In genomic region chr12:124368421-124369032, GRCh38 we compare ENCODE assay signal across 12 cellular contexts.
DNase-seq lines count a peak whose midpoint lies in the region; ATAC-seq and TF ChIP-seq lines count a peak whose summit lies in the region.
"Had no signal": no experiment of that assay in that cellular context is flagged by ENCODE, and none has a peak within 500 bp of the region (broad histone marks: within the 10 kb centered on the region; RNA-seq: fewer than 3 reads in every experiment).

No MANE protein-coding gene starts in this region.

- H3K27ac Mint-ChIP-seq in activated T-cell treated with anti-CD3 and anti-CD28 coated beads, Interleukin-2, amount 50 U/mL, for 72 hours = peak overlapping the region; percentile 73

- H3K4me3 ChIP-seq in colonic mucosa (no peak overlapping the region), muscle layer of duodenum (ENCODE audit: low read depth in 1 of 2, low read length in 2 of 2) (peak overlapping the region in 1 of 2 donors; percentile 10), tibial artery (no peak overlapping the region)

- H3K9ac ChIP-seq in colonic mucosa (ENCODE audit: low read depth in 2 of 2, low read length in 2 of 2) = peak overlapping the region in 1 of 2 donors; percentile 46

- H3K36me3 Mint-ChIP-seq in activated T-cell treated with anti-CD3 and anti-CD28 coated beads, Interleukin-2, amount 50 U/mL, for 72 hours (ENCODE audit: insufficient read depth in 2 of 2) = no peaks in the 10 kb centered on the region
- H3K36me3 Mint-ChIP-seq in activated T-cell treated with anti-CD3 and anti-CD28 coated beads, Interleukin-2, amount 50 U/mL, for 4 hours (ENCODE audit: insufficient read depth) = no peaks in the 10 kb centered on the region

- no peaks in the 10 kb centered on the region for H3K4me1 Mint-ChIP-seq in activated T-cell treated with anti-CD3 and anti-CD28 coated beads, Interleukin-2, amount 50 U/mL, for 72 hours (ENCODE audit: low read depth)
- H3K4me1 Mint-ChIP-seq in activated T-cell treated with anti-CD3 and anti-CD28 coated beads, Interleukin-2, amount 50 U/mL, for 4 hours (ENCODE audit: low read depth) = no peaks in the 10 kb centered on the region

- H3K27ac ChIP-seq in colonic mucosa (peak overlapping the region; percentile 78), muscle layer of duodenum (ENCODE audit: low read length) (peak overlapping the region; percentile 58), tibial artery (peak overlapping the region; percentile 85 to 90)

- H3K9me3 Mint-ChIP-seq in activated T-cell treated with anti-CD3 and anti-CD28 coated beads, Interleukin-2, amount 50 U/mL, for 72 hours = no peaks in the 10 kb centered on the region
- H3K9me3 Mint-ChIP-seq in activated T-cell treated with anti-CD3 and anti-CD28 coated beads, Interleukin-2, amount 50 U/mL, for 4 hours = no peaks in the 10 kb centered on the region

- DNase-seq in activated T-cell treated with anti-CD3 and anti-CD28 coated beads, Interleukin-2, amount 50 U/mL, for 72 hours = no peak
- DNase-seq in activated T-cell treated with anti-CD3 and anti-CD28 coated beads, Interleukin-2, amount 50 U/mL, for 4 hours = no peak
- DNase-seq in colonic mucosa (no peak), tibial artery (no peak), NCI-H187 (lab: John Stamatoyannopoulos, UW) (no peak), kidney glomerular epithelial cell (lab: John Stamatoyannopoulos, UW) (no peak)
- DNase-seq: activated CD4-positive, alpha-beta T cell treated with anti-CD3 and anti-CD28 coated beads for 4 hours; activated naive CD4-positive, alpha-beta T cell treated with anti-CD3 and anti-CD28 coated beads, Interleukin-2, amount 50 U/mL, for 16 hours; RPMI8226; stimulated activated CD4-positive, alpha-beta T cell treated with anti-CD3 and anti-CD28 coated beads, Interleukin-15, amount 100 ng/mL, for 24 hours had no signal

- H3K27me3 ChIP-seq in colonic mucosa = no peaks in the 10 kb centered on the region
- no peaks in the 10 kb centered on the region for H3K27me3 ChIP-seq in muscle layer of duodenum (ENCODE audit: low read depth, low read length)
- H3K27me3 ChIP-seq in tibial artery = no peaks in the 10 kb centered on the region

- ATAC-seq in activated T-cell treated with anti-CD3 and anti-CD28 coated beads, Interleukin-2, amount 50 U/mL, for 72 hours (replicated peaks in 1 of 2) = no peak
- no peak for ATAC-seq in activated T-cell treated with anti-CD3 and anti-CD28 coated beads, Interleukin-2, amount 50 U/mL, for 4 hours
- ATAC-seq in HG03095 (IDR thresholded peaks at IDR 0.05; ENCODE audit: unreplicated experiment) = no peak

- H3K9me3 ChIP-seq in colonic mucosa = no peaks in the 10 kb centered on the region
- H3K9me3 ChIP-seq in muscle layer of duodenum (ENCODE audit: control insufficient read depth in 1 of 2, low read length in 2 of 2) = no peaks in the 10 kb centered on the region
- H3K9me3 ChIP-seq in tibial artery = no peaks in the 10 kb centered on the region

- intact Hi-C loops in colonic mucosa (cut with DNase I) (loop anchor here (10.0 kb wide), 1 partner anchor 56 kb away; no protein-coding TSS in a partner anchor), tibial artery (cut with DNase I; ENCODE audit: low total_unique reads) (loop anchor here (10.0 kb wide), 1 partner anchor 146 kb away; no protein-coding TSS in a partner anchor)

- H3K27me3 Mint-ChIP-seq in activated T-cell treated with anti-CD3 and anti-CD28 coated beads, Interleukin-2, amount 50 U/mL, for 72 hours (ENCODE audit: low read depth) = no peaks in the 10 kb centered on the region
- H3K27me3 Mint-ChIP-seq in activated T-cell treated with anti-CD3 and anti-CD28 coated beads, Interleukin-2, amount 50 U/mL, for 4 hours (ENCODE audit: low read depth) = no peaks in the 10 kb centered on the region

- H3K4me1 ChIP-seq in colonic mucosa = peaks cover 31% of the 10 kb centered on the region
- H3K4me1 ChIP-seq in muscle layer of duodenum (ENCODE audit: control insufficient read depth in 1 of 2, insufficient read depth in 2 of 2, low read length in 2 of 2) = peaks cover 7 to 45% of the 10 kb centered on the region in 2 donors
- H3K4me1 ChIP-seq in tibial artery = peaks cover 18 to 82% (median 44%) of the 10 kb centered on the region in 4 donors

- no peaks in the 10 kb centered on the region for H3K36me3 ChIP-seq in colonic mucosa
- peaks cover 12 to 23% of the 10 kb centered on the region in 2 donors for H3K36me3 ChIP-seq in muscle layer of duodenum (ENCODE audit: control insufficient read depth in 1 of 2, insufficient read depth in 2 of 2, low read length in 2 of 2)
- peaks cover 13 to 72% (median 39%) of the 10 kb centered on the region in 3 donors for H3K36me3 ChIP-seq in tibial artery

- TF ChIP-seq CTCF in colonic mucosa (IDR thresholded peaks at IDR 0.05) (no peak), tibial artery (IDR thresholded peaks at IDR 0.05) (no peak)

- no peak overlapping the region for H3K4me3 Mint-ChIP-seq in activated T-cell treated with anti-CD3 and anti-CD28 coated beads, Interleukin-2, amount 50 U/mL, for 72 hours
- H3K4me3 Mint-ChIP-seq in activated T-cell treated with anti-CD3 and anti-CD28 coated beads, Interleukin-2, amount 50 U/mL, for 4 hours = no peak overlapping the region
